In the genomic region with DNA sequence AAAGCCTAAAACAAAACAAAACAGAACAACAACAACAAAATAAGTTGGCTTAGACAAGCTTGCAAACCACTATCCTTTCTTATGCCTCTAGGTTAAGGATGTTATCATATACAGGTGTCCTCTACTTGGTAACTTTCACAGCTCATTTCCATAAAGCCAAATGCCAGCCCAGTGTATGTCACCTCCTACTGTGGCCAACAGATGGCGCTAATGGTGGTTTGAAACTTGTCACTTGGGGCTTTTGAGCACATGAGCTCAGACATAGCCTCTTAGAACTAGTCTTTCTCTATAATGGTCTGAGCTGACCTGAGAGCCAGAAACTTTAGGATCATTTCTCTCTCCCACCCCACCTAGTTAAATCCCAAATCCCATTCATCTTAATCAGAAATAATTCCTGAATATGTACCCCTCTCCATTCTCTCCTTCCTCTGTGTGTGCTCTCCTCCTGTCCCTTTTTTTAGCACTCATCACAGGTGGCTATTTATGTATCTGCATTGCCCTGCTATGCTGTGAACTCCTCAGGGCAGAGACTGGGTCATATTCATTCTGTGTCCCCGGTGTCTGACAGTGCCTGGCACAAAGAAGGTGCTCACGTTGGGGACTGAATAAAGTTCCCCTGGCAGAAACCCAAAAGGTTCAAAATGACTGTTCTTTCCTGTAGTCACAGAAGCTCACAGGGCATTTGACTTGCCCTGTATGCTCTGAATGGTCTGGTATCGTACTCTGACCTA, we compare ENCODE assay signal across 8 cellular contexts.
A peak's percentile ranks its signal among the peaks of the same experiment; 100 is the strongest.
DNase-seq lines count a peak whose midpoint lies in the region; TF ChIP-seq lines count a peak whose summit lies in the region.

No MANE protein-coding gene starts in this region.

- H3K27ac ChIP-seq in ascending aorta = no peak overlapping the region

- no peaks in the 10 kb centered on the region for H3K36me3 ChIP-seq in ascending aorta

- in situ Hi-C loops in SK-MEL-5 (cut with HindIII; ENCODE audit: low pct_unique_long_range_greater_than_20kb, low sequenced_read_pairs) = no loop called here

- no peak overlapping the region for H3K4me3 ChIP-seq in ascending aorta

- intact Hi-C loops in ascending aorta (cut with DNase I) = loop anchor here (5.0 kb wide), 1 partner anchor 91 kb away; no protein-coding TSS in a partner anchor

- DNase-seq in NCI-H2107 treated with DMSO at 0.1 percent for 48 hours (lab: John Stamatoyannopoulos, UW; ENCODE audit: unreplicated experiment) = peak; percentile 37
- DNase-seq in NCI-H2107 (lab: John Stamatoyannopoulos, UW) = no peak
- peak; percentile 44 for DNase-seq in HCEC 1CT
- peak; percentile 80 for DNase-seq in SK-MEL-5 (ENCODE audit: low read depth, low spot score)
- peak in 1 of 2 donors; percentile 76 for DNase-seq in ascending aorta (ENCODE audit: low spot score in 2 of 2)
- DNase-seq in hypothalamus (lab: John Stamatoyannopoulos, UW) = peak in 26 of 51 donors; percentile 1 to 46 (median 17)
- DNase-seq in smooth muscle cell of the brain vasculature (ENCODE audit: low read depth, low spot score) = peak; percentile 17

- peaks cover 0 to 9% of the 10 kb centered on the region in 2 donors for H3K4me1 ChIP-seq in ascending aorta

- no peaks in the 10 kb centered on the region for H3K27me3 ChIP-seq in ascending aorta

- TF ChIP-seq CTCF in LNCAP (IDR thresholded peaks at IDR 0.05) (peak; percentile 89), ascending aorta (IDR thresholded peaks at IDR 0.05) (peak; percentile 58 to 72 (median 71))

- no peaks in the 10 kb centered on the region for H3K9me3 ChIP-seq in ascending aorta
